In the genomic region with DNA sequence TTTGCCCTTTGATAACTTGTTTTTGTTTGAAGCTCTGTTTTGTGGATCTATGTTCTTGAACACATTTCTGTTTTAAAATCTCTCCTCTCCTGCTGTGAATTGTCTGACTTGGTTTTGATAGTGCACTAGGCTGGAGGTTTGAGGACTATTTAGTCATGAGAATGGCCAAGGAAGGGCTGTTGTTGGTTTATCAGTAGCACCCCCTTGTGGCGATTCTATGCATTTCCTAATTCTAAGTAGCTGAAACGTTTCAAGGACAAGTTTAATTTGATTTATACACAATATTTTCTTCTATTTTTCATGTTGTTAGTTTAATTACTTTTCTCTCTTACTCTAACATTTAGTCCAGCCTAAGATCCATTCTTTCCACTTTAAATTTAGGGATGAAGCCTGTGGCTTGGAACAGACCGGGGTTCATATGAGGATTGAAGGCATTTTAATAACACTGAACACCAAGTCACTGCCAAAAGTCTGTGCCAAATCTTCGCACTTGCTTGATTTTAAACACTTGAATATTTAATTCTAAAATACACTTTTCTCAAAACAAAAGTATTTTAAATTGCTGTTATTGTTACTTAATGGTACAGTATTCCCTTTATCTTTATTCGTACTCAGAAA, we compare ENCODE assay signal across 8 cellular contexts.
A peak's percentile ranks its signal among the peaks of the same experiment; 100 is the strongest.
DNase-seq lines count a peak whose midpoint lies in the region; ATAC-seq, FAIRE-seq and TF ChIP-seq lines count a peak whose summit lies in the region.

No MANE protein-coding gene starts in this region.

- no peak for TF ChIP-seq EP300 in K562 (IDR thresholded peaks at IDR 0.05; ENCODE audit: low read length)

- dilution Hi-C loops in keratinocyte (cut with MboI; ENCODE audit: extremely low pct_ligation_motif_present, low sequenced_read_pairs) = no loop called here

- H3K27me3 ChIP-seq in K562 (ENCODE audit: control insufficient read depth in 2 of 2, insufficient read depth in 2 of 2, low read length in 2 of 2) (no peaks in the 10 kb centered on the region), keratinocyte (ENCODE audit: control insufficient read depth, extremely low read depth, insufficient read depth, low read length) (no peaks in the 10 kb centered on the region), tibial artery (peaks cover 0 to 23% of the 10 kb centered on the region in 2 donors)

- H3K4me3 Mint-ChIP-seq in activated T-cell treated with anti-CD3 and anti-CD28 coated beads, Interleukin-2, amount 50 U/mL, for 72 hours = no peak overlapping the region

- no peaks in the 10 kb centered on the region for H3K9me1 ChIP-seq in K562 (ENCODE audit: control insufficient read depth, insufficient read depth, low read length)
- no peaks in the 10 kb centered on the region for H3K9me1 ChIP-seq in keratinocyte (ENCODE audit: control insufficient read depth, extremely low read depth, insufficient read depth, low read length)

- H3K27ac ChIP-seq in K562 (ENCODE audit: extremely low read depth, low read depth, low read length) (no peak overlapping the region), keratinocyte (ENCODE audit: control insufficient read depth, insufficient read depth, low read length) (no peak overlapping the region), tibial artery (no peak overlapping the region)

- no peaks in the 10 kb centered on the region for H3K36me3 Mint-ChIP-seq in activated T-cell treated with anti-CD3 and anti-CD28 coated beads, Interleukin-2, amount 50 U/mL, for 72 hours (ENCODE audit: insufficient read depth in 2 of 2)

- CTCF ChIA-PET in K562 (lab: Yijun Ruan, JAX; ENCODE audit: low intra/inter-chr PET ratio) = no interaction called here

- H3K79me2 ChIP-seq in K562 (ENCODE audit: control insufficient read depth, insufficient read depth, low read length) = no peaks in the 10 kb centered on the region
- H3K79me2 ChIP-seq in keratinocyte (ENCODE audit: control insufficient read depth, insufficient read depth, low read length) = no peaks in the 10 kb centered on the region

- peak; percentile 30 to 48 for DNase-seq in activated T-cell treated with anti-CD3 and anti-CD28 coated beads, Interleukin-2, amount 50 U/mL, for 72 hours
- DNase-seq in activated T-cell treated with anti-CD3 and anti-CD28 coated beads for 4 hours (no peak), HK-2 (ENCODE audit: unreplicated experiment) (peak; percentile 14), NOMO-1 (lab: John Stamatoyannopoulos, UW; ENCODE audit: unreplicated experiment in 2 of 2) (peak; percentile 48 to 49), K562 (ENCODE audit: extremely low read depth in 1 of 4, low spot score in 3 of 4) (peak; percentile 28 to 72 (median 47)), keratinocyte (ENCODE audit: low read depth, low spot score) (peak; percentile 36), tibial artery (no peak)

- peak; percentile 87 for FAIRE-seq in K562 (lab: Jason Lieb, UNC)
- FAIRE-seq in keratinocyte (lab: Jason Lieb, UNC) = peak; percentile 59

- no TSS peak for BruUV-seq in K562 (replicated peaks; lab: Mats Ljungman, UMichigan)

- peaks cover 2% of the 10 kb centered on the region for H3K27me3 Mint-ChIP-seq in activated T-cell treated with anti-CD3 and anti-CD28 coated beads, Interleukin-2, amount 50 U/mL, for 72 hours (ENCODE audit: low read depth)

- peak; percentile 65 to 70 for TF ChIP-seq RAD21 in K562 (CRISPR knock-in tag; conservative IDR thresholded peaks at IDR 0.05 in 1 of 2, IDR thresholded peaks at IDR 0.05 in 1 of 2)

- H3K36me3 ChIP-seq in K562 (ENCODE audit: control insufficient read depth, insufficient read depth, low read length) (no peaks in the 10 kb centered on the region), keratinocyte (ENCODE audit: control insufficient read depth in 2 of 2, extremely low read depth in 1 of 2, insufficient read depth in 2 of 2, low read length in 2 of 2) (no peaks in the 10 kb centered on the region), tibial artery (no peaks in the 10 kb centered on the region)

- TF ChIP-seq CTCF in K562 (IDR thresholded peaks at IDR 0.05 in 2 of 3, conservative IDR thresholded peaks at IDR 0.05 in 1 of 3; ENCODE audit: insufficient read depth in 2 of 3, low read depth in 1 of 3, low read length in 3 of 3) = peak; percentile 41 to 70 (median 61)
- peak; percentile 58 to 69 (median 63) for TF ChIP-seq CTCF in keratinocyte (optimal IDR thresholded peaks at IDR 0.05 in 1 of 3, IDR thresholded peaks at IDR 0.05 in 1 of 3, conservative IDR thresholded peaks at IDR 0.05 in 1 of 3; ENCODE audit: extremely low read depth in 1 of 3, insufficient read depth in 2 of 3, low read length in 3 of 3)
- peak; percentile 60 to 72 for TF ChIP-seq CTCF in tibial artery (IDR thresholded peaks at IDR 0.05)

- in situ Hi-C loops in K562 (cut with MboI) = no loop called here

- no peak for TF ChIP-seq POLR2A in K562 (conservative IDR thresholded peaks at IDR 0.05)

- no peak for ATAC-seq in activated T-cell treated with anti-CD3 and anti-CD28 coated beads, Interleukin-2, amount 50 U/mL, for 72 hours (replicated peaks in 1 of 2)
- ATAC-seq in GM21367 (IDR thresholded peaks at IDR 0.05; ENCODE audit: unreplicated experiment) = peak; percentile 77
- peak; percentile 83 for ATAC-seq in K562

- no peak overlapping the region for H3K9ac ChIP-seq in K562 (ENCODE audit: insufficient read depth in 1 of 2, low read depth in 2 of 2, low read length in 2 of 2)
- no peak overlapping the region for H3K9ac ChIP-seq in keratinocyte (ENCODE audit: control insufficient read depth, extremely low read depth, insufficient read depth, low read length)

- POLR2A ChIA-PET in K562 (lab: Yijun Ruan, JAX) = interaction anchor here (0.7 kb wide), 1 partner anchor 21 kb away, joined by 3 read pairs; no protein-coding TSS in a partner anchor

- H3K4me1 ChIP-seq in K562 (replicated peaks in 1 of 2; ENCODE audit: control insufficient read depth in 2 of 2, insufficient read depth in 2 of 2, low read length in 2 of 2) = no peaks in the 10 kb centered on the region
- H3K4me1 ChIP-seq in keratinocyte (ENCODE audit: control insufficient read depth, extremely low read depth, insufficient read depth, low read length) = no peaks in the 10 kb centered on the region
- peaks cover 0 to 2% (median 0%) of the 10 kb centered on the region in 4 donors for H3K4me1 ChIP-seq in tibial artery

- H3K9me3 ChIP-seq in K562 (replicated peaks; ENCODE audit: control insufficient read depth, insufficient read depth, low read depth, low read length) = no peaks in the 10 kb centered on the region
- H3K9me3 ChIP-seq in keratinocyte (ENCODE audit: control insufficient read depth, low read depth, low read length) = no peaks in the 10 kb centered on the region
- H3K9me3 ChIP-seq in tibial artery = no peaks in the 10 kb centered on the region

- H4K20me1 ChIP-seq in K562 (replicated peaks; ENCODE audit: control insufficient read depth, insufficient read depth, low read length) = no peaks in the 10 kb centered on the region; the same call in 1 of the 2 replicates
- H4K20me1 ChIP-seq in keratinocyte (ENCODE audit: control insufficient read depth, extremely low read depth, insufficient read depth, low read length) = no peaks in the 10 kb centered on the region

- H3K9me3 Mint-ChIP-seq in activated T-cell treated with anti-CD3 and anti-CD28 coated beads, Interleukin-2, amount 50 U/mL, for 72 hours = no peaks in the 10 kb centered on the region

- H2AFZ ChIP-seq in K562 (ENCODE audit: low read depth, low read length) (no peak overlapping the region), keratinocyte (ENCODE audit: control insufficient read depth, low read length) (no peak overlapping the region)

- H3K4me2 ChIP-seq in K562 (ENCODE audit: insufficient read depth, low read length) = no peak overlapping the region
- no peak overlapping the region for H3K4me2 ChIP-seq in keratinocyte (ENCODE audit: control insufficient read depth, extremely low read depth, insufficient read depth, low read depth, low read length)

- H3K4me1 Mint-ChIP-seq in activated T-cell treated with anti-CD3 and anti-CD28 coated beads, Interleukin-2, amount 50 U/mL, for 72 hours (ENCODE audit: low read depth) = no peaks in the 10 kb centered on the region

- intact Hi-C loops in K562 (cut with micrococcal nuclease) = loop anchor here (5.0 kb wide), 1 partner anchor 1608 kb away; no protein-coding TSS in a partner anchor
- intact Hi-C loops in tibial artery (cut with DNase I; ENCODE audit: low total_unique reads) = loop anchor here (5.0 kb wide), 1 partner anchor 263 kb away; no protein-coding TSS in a partner anchor

- peak overlapping the region; percentile 4 for H3K27ac Mint-ChIP-seq in activated T-cell treated with anti-CD3 and anti-CD28 coated beads, Interleukin-2, amount 50 U/mL, for 72 hours

- H3K4me3 ChIP-seq in K562 (no peak overlapping the region), keratinocyte (ENCODE audit: control insufficient read depth in 2 of 3, extremely low read depth in 1 of 3, insufficient read depth in 2 of 3, low read depth in 1 of 3, low read length in 3 of 3) (no peak overlapping the region), tibial artery (no peak overlapping the region)

- WGBS in K562 (ENCODE audit: insufficient coverage, low coverage, missing lambda C conversion rate) = 30% methylated on average over 5 of the region's 5 CpGs

TF ChIP-seq in K562, 482 proteins besides CTCF, POLR2A, EP300 and RAD21:
- TF ChIP-seq GTF2F1 (IDR thresholded peaks at IDR 0.05; ENCODE audit: low read depth, low read length) (no peak), SMC3 (conservative IDR thresholded peaks at IDR 0.05; ENCODE audit: insufficient read depth, low read depth, low read length) (0 out of 2 replicates have a peak, but pooled peaks have one; percentile 39), ZC3H11A (IDR thresholded peaks at IDR 0.05; ENCODE audit: low read depth, low read length) (no peak)
- TF ChIP-seq, protein P1, sequence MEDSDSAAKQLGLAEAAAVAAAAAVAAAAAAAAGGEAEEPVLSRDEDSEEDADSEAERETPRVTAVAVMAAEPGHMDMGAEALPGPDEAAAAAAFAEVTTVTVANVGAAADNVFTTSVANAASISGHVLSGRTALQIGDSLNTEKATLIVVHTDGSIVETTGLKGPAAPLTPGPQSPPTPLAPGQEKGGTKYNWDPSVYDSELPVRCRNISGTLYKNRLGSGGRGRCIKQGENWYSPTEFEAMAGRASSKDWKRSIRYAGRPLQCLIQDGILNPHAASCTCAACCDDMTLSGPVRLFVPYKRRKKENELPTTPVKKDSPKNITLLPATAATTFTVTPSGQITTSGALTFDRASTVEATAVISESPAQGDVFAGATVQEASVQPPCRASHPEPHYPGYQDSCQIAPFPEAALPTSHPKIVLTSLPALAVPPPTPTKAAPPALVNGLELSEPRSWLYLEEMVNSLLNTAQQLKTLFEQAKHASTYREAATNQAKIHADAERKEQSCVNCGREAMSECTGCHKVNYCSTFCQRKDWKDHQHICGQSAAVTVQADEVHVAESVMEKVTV (CRISPR knock-in tag; IDR thresholded peaks at IDR 0.05) = peak; percentile 44; the same call in 1 of the 2 replicates

Comparison
In these comparisons a context has a peak if more than half of its experiments do, and no peak if none do; other contexts are left out.
1. DNase-seq: peak in activated T-cell treated with anti-CD3 and anti-CD28 coated beads, Interleukin-2, amount 50 U/mL, for 72 hours (2 of 2), HK-2 (single experiment), NOMO-1 (2 of 2), K562 (4 of 4) and keratinocyte (single experiment); none in activated T-cell treated with anti-CD3 and anti-CD28 coated beads for 4 hours (single experiment) and tibial artery (0 of 2).
2. ATAC-seq: peak in GM21367 (single experiment) and K562 (single experiment); none in activated T-cell treated with anti-CD3 and anti-CD28 coated beads, Interleukin-2, amount 50 U/mL, for 72 hours (0 of 2).
3. Peak in every context shown above with its lines, with median percentiles within 50 percentile points of each other: CTCF ChIP-seq.